24 cellular contexts compared by ENCODE assay signal in genomic region chr1:208538078-208538477, GRCh38.
"Had no signal": no experiment of that assay in that cellular context is flagged by ENCODE, and none has a peak within 500 bp of the region (broad histone marks: within the 10 kb centered on the region; RNA-seq: fewer than 3 reads in every experiment).

No MANE protein-coding gene starts in this region.

- H3K36me3 Mint-ChIP-seq: memory B cell; naive thymus-derived CD8-positive, alpha-beta T cell; stimulated activated effector memory CD8-positive, alpha-beta T cell treated with anti-CD3 and anti-CD28 coated beads, Interleukin-12 subunit alpha, Interleukin-12 subunit beta, amount 100 ng/mL, for 72 hours had no signal

- DNase-seq: hippocampal formation; kidney glomerular epithelial cell; left colon; left lung; naive thymus-derived CD8-positive, alpha-beta T cell; occipital lobe; ovary; retina; right cardiac atrium; stimulated activated CD4-positive, alpha-beta T cell treated with anti-CD3 and anti-CD28 coated beads, Interleukin-4, amount 100 ng/mL, for 24 hours; stimulated activated naive CD4-positive, alpha-beta T cell; upper lobe of left lung had no signal

- H3K36me3 ChIP-seq: left lung, ovary, suprapubic skin, thoracic aorta, tibial nerve, upper lobe of left lung, vagina had no signal

- H3K27me3 ChIP-seq: ovary, tibial nerve, upper lobe of left lung, vagina had no signal

- ATAC-seq: left colon; left lung; naive thymus-derived CD8-positive, alpha-beta T cell; right cardiac atrium; sciatic nerve; stimulated activated effector memory CD8-positive, alpha-beta T cell treated with anti-CD3 and anti-CD28 coated beads, Interleukin-12 subunit alpha, Interleukin-12 subunit beta, amount 100 ng/mL, for 72 hours had no signal

- H3K9me3 ChIP-seq: left lung, ovary, suprapubic skin, thoracic aorta, tibial nerve, upper lobe of left lung, vagina had no signal

- H3K9me3 Mint-ChIP-seq: naive thymus-derived CD8-positive, alpha-beta T cell; nephron; neural crest cell; stimulated activated effector memory CD8-positive, alpha-beta T cell treated with anti-CD3 and anti-CD28 coated beads, Interleukin-12 subunit alpha, Interleukin-12 subunit beta, amount 100 ng/mL, for 72 hours; stimulated activated naive CD8-positive, alpha-beta T cell treated with anti-CD3 and anti-CD28 coated beads, Interleukin-15, Interleukin-2, amounts not matched to agents 100 ng/mL and 50 ng/mL, for 24 hours had no signal

- H3K4me1 Mint-ChIP-seq: memory B cell; naive thymus-derived CD8-positive, alpha-beta T cell; stimulated activated effector memory CD8-positive, alpha-beta T cell treated with anti-CD3 and anti-CD28 coated beads, Interleukin-12 subunit alpha, Interleukin-12 subunit beta, amount 100 ng/mL, for 72 hours had no signal

- H3K27ac ChIP-seq: ovary, suprapubic skin, thoracic aorta, tibial nerve, vagina had no signal

- H3K4me3 ChIP-seq: left lung, ovary, skin epidermis, suprapubic skin, thoracic aorta, tibial nerve, upper lobe of left lung, vagina had no signal

- H3K27ac Mint-ChIP-seq: memory B cell; naive thymus-derived CD8-positive, alpha-beta T cell; nephron; progenitor cell of endocrine pancreas; stimulated activated effector memory CD8-positive, alpha-beta T cell treated with anti-CD3 and anti-CD28 coated beads, Interleukin-12 subunit alpha, Interleukin-12 subunit beta, amount 100 ng/mL, for 72 hours; stimulated activated naive CD8-positive, alpha-beta T cell treated with anti-CD3 and anti-CD28 coated beads, Interleukin-15, Interleukin-2, amounts not matched to agents 100 ng/mL and 50 ng/mL, for 24 hours had no signal

- H3K4me3 Mint-ChIP-seq: memory B cell; naive thymus-derived CD8-positive, alpha-beta T cell; nephron; neural crest cell; stimulated activated effector memory CD8-positive, alpha-beta T cell treated with anti-CD3 and anti-CD28 coated beads, Interleukin-12 subunit alpha, Interleukin-12 subunit beta, amount 100 ng/mL, for 72 hours; stimulated activated naive CD8-positive, alpha-beta T cell treated with anti-CD3 and anti-CD28 coated beads, Interleukin-15, Interleukin-2, amounts not matched to agents 100 ng/mL and 50 ng/mL, for 24 hours had no signal

- H3K4me1 ChIP-seq: left lung, suprapubic skin, tibial nerve, upper lobe of left lung had no signal
